ENCODE assay signal across 22 cellular contexts in the genomic region with DNA sequence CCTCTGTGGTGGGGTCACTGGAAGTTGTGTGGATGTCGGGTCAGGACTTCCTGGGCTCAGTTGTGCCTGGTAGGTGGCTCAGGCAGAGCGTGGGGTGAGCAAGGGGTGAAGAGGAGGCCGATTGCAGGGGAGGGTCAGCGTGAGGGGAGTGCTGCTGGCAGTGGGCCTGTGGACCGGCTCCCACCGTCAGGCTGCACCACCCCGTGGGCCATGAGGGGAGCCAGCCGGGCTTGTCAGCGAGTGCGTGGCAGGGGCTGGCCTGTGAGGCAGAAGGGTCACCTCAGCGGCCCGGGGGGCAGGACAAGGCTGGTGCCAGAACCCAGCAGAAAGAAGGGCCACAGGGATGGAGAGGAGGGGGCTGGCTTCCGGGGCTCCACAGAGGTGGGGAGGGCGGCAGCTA. TPM values are rescaled to one million over a fixed set of nuclear protein-coding genes. Genes with fewer than 3 reads are reported as not detected.
DNase-seq lines count a peak whose midpoint lies in the region; ATAC-seq, FAIRE-seq and TF ChIP-seq lines count a peak whose summit lies in the region.
"Had no signal": no experiment of that assay in that cellular context is flagged by ENCODE, and none has a peak within 500 bp of the region (broad histone marks: within the 10 kb centered on the region; RNA-seq: fewer than 3 reads in every experiment).

No MANE protein-coding gene starts in this region.

- H3K4me2 ChIP-seq in HepG2 (ENCODE audit: low read depth, low read length) (no peak overlapping the region), osteoblast (ENCODE audit: insufficient read depth, low read length) (no peak overlapping the region)

- H3K36me3 ChIP-seq in HepG2 (replicated peaks in 1 of 2; ENCODE audit: control insufficient read depth in 1 of 2, insufficient read depth in 2 of 2, low read length in 2 of 2) (peaks cover 45 to 82% of the 10 kb centered on the region in 2 experiments; a peak in 4 of 5 replicates), right lobe of liver (peaks cover 6 to 77% (median 49%) of the 10 kb centered on the region in 4 donors), osteoblast (ENCODE audit: insufficient read depth, low read length) (peaks cover 73% of the 10 kb centered on the region)

- TF ChIP-seq RAD21 in HepG2 (CRISPR knock-in tag; IDR thresholded peaks at IDR 0.05): no peak

- in situ Hi-C loops in HepG2 (cut with HindIII; ENCODE audit: extremely low pct_ligation_motif_present, low pct_unique_long_range_greater_than_20kb): no loop called here

- H3K9me3 ChIP-seq in HepG2 (ENCODE audit: low read length): no peaks in the 10 kb centered on the region
- H3K9me3 ChIP-seq in right lobe of liver: no peaks in the 10 kb centered on the region
- no peaks in the 10 kb centered on the region for H3K9me3 ChIP-seq in osteoblast (ENCODE audit: low read depth, low read length)
- H3K9me3 ChIP-seq: Caco-2 had no signal

- TF ChIP-seq POLR2A in HepG2 (IDR thresholded peaks at IDR 0.05; ENCODE audit: insufficient read depth in 1 of 2, low read depth in 2 of 2, low read length in 2 of 2): no peak
- no peak for TF ChIP-seq POLR2A in right lobe of liver (IDR thresholded peaks at IDR 0.05)

- DNase-seq in HepG2 (ENCODE audit: low spot score): no peak
- DNase-seq in right lobe of liver: no peak
- no peak for DNase-seq in central memory CD8-positive, alpha-beta T cell (ENCODE audit: low spot score in 2 of 2)
- peak; percentile 49 for DNase-seq in osteoblast (ENCODE audit: insufficient read length, low spot score, missing footprints)
- DNase-seq in NK-92 (lab: John Stamatoyannopoulos, UW; ENCODE audit: unreplicated experiment): no peak
- DNase-seq in NCI-H1694 treated with DMSO at 0.1 percent for 48 hours (lab: John Stamatoyannopoulos, UW): no peak
- no peak for DNase-seq in retina
- DNase-seq: Caco-2; CD4-positive, CD25-positive, alpha-beta regulatory T cell; DMS153; H7; IMR-90; Kasumi-1; MM.1S; NCI-H1105; NCI-H187 treated with DMSO at 0.1 percent for 48 hours; NCI-H2171; NCI-H446; NCI-H69; OCI-M1; SIG-M5 had no signal

- peaks cover 2% of the 10 kb centered on the region for H3K4me1 Mint-ChIP-seq in central memory CD8-positive, alpha-beta T cell

- H3K9me3 Mint-ChIP-seq in central memory CD8-positive, alpha-beta T cell: no peaks in the 10 kb centered on the region
- H3K9me3 Mint-ChIP-seq: CD4-positive, CD25-positive, alpha-beta regulatory T cell had no signal

- H3K27me3 ChIP-seq in HepG2 (ENCODE audit: control insufficient read depth in 1 of 2, insufficient read depth in 2 of 2, low read length in 2 of 2) (no peaks in the 10 kb centered on the region), right lobe of liver (no peaks in the 10 kb centered on the region), osteoblast (ENCODE audit: insufficient read depth, low read length) (no peaks in the 10 kb centered on the region)

- no peaks in the 10 kb centered on the region for H3K79me2 ChIP-seq in HepG2 (ENCODE audit: insufficient read depth, low read length)
- H3K79me2 ChIP-seq in osteoblast (ENCODE audit: insufficient read depth, low read length): no peaks in the 10 kb centered on the region

- CTCF ChIA-PET in HepG2 (lab: Yijun Ruan, JAX; ENCODE audit: low intra/inter-chr PET ratio, low total read pairs): no interaction called here

- intact Hi-C loops in HepG2 (cut with micrococcal nuclease; ENCODE audit: unreplicated experiment) (no loop called here), right lobe of liver (cut with DNase I) (no loop called here)

- TF ChIP-seq CTCF in HepG2 (CRISPR knock-in tag; IDR thresholded peaks at IDR 0.05) (no peak), right lobe of liver (IDR thresholded peaks at IDR 0.05) (no peak), osteoblast (IDR thresholded peaks at IDR 0.05; ENCODE audit: extremely low read depth, low read depth, low read length) (no peak)

- TF ChIP-seq EP300 in HepG2 (IDR thresholded peaks at IDR 0.05; ENCODE audit: low read depth in 2 of 2, low read length in 2 of 2): no peak
- TF ChIP-seq EP300 in HepG2 (CRISPR knock-in tag; IDR thresholded peaks at IDR 0.05; ENCODE audit: borderline replicate concordance): no peak

- FAIRE-seq in HepG2 (lab: Jason Lieb, UNC): no peak

- WGBS in HepG2 (ENCODE audit: low lambda C conversion rate): 94% methylated on average over 9 of the region's 14 CpGs
- WGBS in right lobe of liver (ENCODE audit: insufficient coverage, low coverage, low lambda C conversion rate, missing lambda C conversion rate): 100% methylated on average over 1 of the region's 14 CpGs

- POLR2A ChIA-PET in HepG2 (lab: Yijun Ruan, JAX): interaction anchor here (0.6 kb wide), 1 partner anchor 10 kb away, joined by 3 read pairs; no protein-coding TSS in a partner anchor

- BruUV-seq in HepG2 (replicated peaks; lab: Mats Ljungman, UMichigan): no TSS peak

- peaks cover 57% of the 10 kb centered on the region for H3K36me3 Mint-ChIP-seq in central memory CD8-positive, alpha-beta T cell (ENCODE audit: insufficient read depth)

- ATAC-seq in HepG2 (no peak), right lobe of liver (no peak)
- no peak for ATAC-seq in central memory CD8-positive, alpha-beta T cell (replicated peaks; ENCODE audit: extremely low read depth, poor library complexity, severe bottlenecking)

- no peaks in the 10 kb centered on the region for H3K27me3 Mint-ChIP-seq in central memory CD8-positive, alpha-beta T cell
- H3K27me3 Mint-ChIP-seq: CD4-positive, CD25-positive, alpha-beta regulatory T cell had no signal

- H3K4me3 ChIP-seq in HepG2 (replicated peaks in 1 of 3; ENCODE audit: insufficient read depth in 1 of 3, low read depth in 2 of 3, low read length in 3 of 3) (no peak overlapping the region), right lobe of liver (no peak overlapping the region), osteoblast (ENCODE audit: insufficient read depth, low read length) (no peak overlapping the region)

- H2AFZ ChIP-seq in HepG2 (ENCODE audit: low read length) (no peak overlapping the region), osteoblast (ENCODE audit: low read length) (no peak overlapping the region)

- H3K27ac Mint-ChIP-seq in central memory CD8-positive, alpha-beta T cell (ENCODE audit: low read depth): peak overlapping the region; percentile 75

- H4K20me1 ChIP-seq in HepG2 (ENCODE audit: insufficient read depth, low read length) (0 out of 2 replicates have a peak, but pooled peaks cover 2% of the 10 kb centered on the region), osteoblast (ENCODE audit: insufficient read depth, low read length) (peaks cover 5% of the 10 kb centered on the region)

- no peak overlapping the region for H3K4me3 Mint-ChIP-seq in central memory CD8-positive, alpha-beta T cell

- H3K4me1 ChIP-seq in HepG2 (ENCODE audit: insufficient read depth, low read length): no peaks in the 10 kb centered on the region
- peaks cover 0 to 5% (median 2%) of the 10 kb centered on the region in 4 donors for H3K4me1 ChIP-seq in right lobe of liver
- H3K4me1 ChIP-seq in osteoblast (ENCODE audit: insufficient read depth, low read length): no peaks in the 10 kb centered on the region
- H3K4me1 ChIP-seq: Caco-2 had no signal

- H3K27ac ChIP-seq in HepG2 (ENCODE audit: extremely low read length, insufficient read depth, low read length) (no peak overlapping the region), right lobe of liver (no peak overlapping the region), osteoblast (ENCODE audit: low read depth, low read length) (no peak overlapping the region)

- no peak overlapping the region for H3K9ac ChIP-seq in HepG2 (ENCODE audit: insufficient read depth, low read depth, low read length)

RNA-seq across cellular contexts. Expression of gene RAB8A, which starts 13.3 kb away (rescaled TPM):
- total RNA-seq in HepG2 (2016; rRNA removed; fragmentation: Illumina TruSeq; extraction: Trizol) (44.8 and 45.0 TPM in 2 replicates), right lobe of liver (10 to 100 TPM; 59.5 to 88.4 (median 72.5) TPM), osteoblast (61.6 and 68.8 TPM in 2 replicates)
- total RNA-seq in HepG2 (2016; cell fraction: cytosol; rRNA removed; fragmentation: Illumina TruSeq; extraction: Trizol; ENCODE audit: low read depth): 12.2 and 13.0 TPM in 2 replicates
- total RNA-seq in HepG2 (2016; cell fraction: insoluble cytoplasmic fraction; rRNA removed; fragmentation: Illumina TruSeq; extraction: Trizol): 42.2 and 46.8 TPM in 2 replicates
- 26.3 and 29.3 TPM in 2 replicates for total RNA-seq in HepG2 (2016; cell fraction: membrane; rRNA removed; fragmentation: Illumina TruSeq; extraction: Trizol)
- total RNA-seq in HepG2 (2016; cell fraction: nucleus; rRNA removed; fragmentation: Illumina TruSeq; extraction: Trizol): 27.3 and 27.8 TPM in 2 replicates
- 36.7 and 37.0 TPM in 2 replicates for polyA plus RNA-seq in HepG2 (2011; rRNA removed)
- polyA plus RNA-seq in HepG2 (2011; cell fraction: cytosol; rRNA removed): 37.0 and 45.8 TPM in 2 replicates
- 18.8 and 19.5 TPM in 2 replicates for polyA plus RNA-seq in HepG2 (2011; cell fraction: nucleus; rRNA removed)
- 25.7 and 50.6 TPM in 2 replicates for polyA plus RNA-seq in HepG2 (2012)
- polyA plus RNA-seq in HepG2 (2016; cell fraction: cytosol; fragmentation: Illumina TruSeq; extraction: Trizol; ENCODE audit: low read depth): 9.1 and 10.9 TPM in 2 replicates
- polyA plus RNA-seq in HepG2 (2016; cell fraction: insoluble cytoplasmic fraction; fragmentation: Illumina TruSeq; extraction: Trizol; ENCODE audit: low read depth): 58.6 and 65.5 TPM in 2 replicates
- 18.8 and 20.6 TPM in 2 replicates for polyA plus RNA-seq in HepG2 (2016; cell fraction: membrane; fragmentation: Illumina TruSeq; extraction: Trizol; ENCODE audit: low read depth)
- polyA plus RNA-seq in HepG2 (2016; cell fraction: nucleus; fragmentation: Illumina TruSeq; extraction: Trizol; ENCODE audit: insufficient read depth, low read depth): 51.5 and 63.5 TPM in 2 replicates
- polyA minus RNA-seq in HepG2 (2011; rRNA and poly(A)+ RNA removed; ENCODE audit: low replicate concordance): 59.4 and 156 TPM in 2 replicates
- 50.6 TPM in 2 replicates for polyA minus RNA-seq in HepG2 (2011; cell fraction: cytosol; rRNA and poly(A)+ RNA removed)
- 60.1 and 69.0 TPM in 2 replicates for polyA minus RNA-seq in HepG2 (2011; cell fraction: nucleus; rRNA and poly(A)+ RNA removed)

RNA-seq across cellular contexts. Expression of gene HSH2D, which starts 18.5 kb away (rescaled TPM):
- total RNA-seq in HepG2 (2016; rRNA removed; fragmentation: Illumina TruSeq; extraction: Trizol) (0.53 and 0.69 TPM in 2 replicates), right lobe of liver (1 to 10 TPM in 1 of 6 experiments, under 1 TPM in 5; 0.26 to 1.7 (median 0.48) TPM), osteoblast (0.36 TPM in 1 of 2 replicates, not detected in the other)
- 0.20 and 0.71 TPM in 2 replicates for total RNA-seq in HepG2 (2016; cell fraction: cytosol; rRNA removed; fragmentation: Illumina TruSeq; extraction: Trizol; ENCODE audit: low read depth)
- 0.68 and 0.91 TPM in 2 replicates for total RNA-seq in HepG2 (2016; cell fraction: insoluble cytoplasmic fraction; rRNA removed; fragmentation: Illumina TruSeq; extraction: Trizol)
- total RNA-seq in HepG2 (2016; cell fraction: membrane; rRNA removed; fragmentation: Illumina TruSeq; extraction: Trizol): 0.45 and 0.53 TPM in 2 replicates
- total RNA-seq in HepG2 (2016; cell fraction: nucleus; rRNA removed; fragmentation: Illumina TruSeq; extraction: Trizol): 0.75 and 1.1 TPM in 2 replicates
- polyA plus RNA-seq in HepG2 (2011; rRNA removed): 3.2 and 6.3 TPM in 2 replicates
- 2.3 and 3.1 TPM in 2 replicates for polyA plus RNA-seq in HepG2 (2011; cell fraction: cytosol; rRNA removed)
- 7.6 and 12.6 TPM in 2 replicates for polyA plus RNA-seq in HepG2 (2011; cell fraction: nucleus; rRNA removed)
- polyA plus RNA-seq in HepG2 (2012): 3.5 and 3.7 TPM in 2 replicates
- 0.08 and 0.27 TPM in 2 replicates for polyA plus RNA-seq in HepG2 (2016; cell fraction: cytosol; fragmentation: Illumina TruSeq; extraction: Trizol; ENCODE audit: low read depth)
- 0.67 and 0.85 TPM in 2 replicates for polyA plus RNA-seq in HepG2 (2016; cell fraction: insoluble cytoplasmic fraction; fragmentation: Illumina TruSeq; extraction: Trizol; ENCODE audit: low read depth)
- 0.26 and 0.30 TPM in 2 replicates for polyA plus RNA-seq in HepG2 (2016; cell fraction: membrane; fragmentation: Illumina TruSeq; extraction: Trizol; ENCODE audit: low read depth)
- polyA plus RNA-seq in HepG2 (2016; cell fraction: nucleus; fragmentation: Illumina TruSeq; extraction: Trizol; ENCODE audit: insufficient read depth, low read depth): 1.6 and 2.8 TPM in 2 replicates
- 1.1 and 1.3 TPM in 2 replicates for polyA minus RNA-seq in HepG2 (2011; rRNA and poly(A)+ RNA removed; ENCODE audit: low replicate concordance)
- 0.70 and 1.5 TPM in 2 replicates for polyA minus RNA-seq in HepG2 (2011; cell fraction: cytosol; rRNA and poly(A)+ RNA removed)
- polyA minus RNA-seq in HepG2 (2011; cell fraction: nucleus; rRNA and poly(A)+ RNA removed): 2.4 and 4.8 TPM in 2 replicates
- total RNA-seq: IMR-90, RPMI7951 had no signal
- polyA plus RNA-seq: IMR-90 had no signal

RNA-seq across cellular contexts. Expression of gene CIB3, which starts 48.4 kb away (rescaled TPM):
- total RNA-seq in HepG2 (2016; rRNA removed; fragmentation: Illumina TruSeq; extraction: Trizol) (not detected in 2 replicates), right lobe of liver (not detected), osteoblast (not detected in 2 replicates)
- not detected in 2 replicates for total RNA-seq in HepG2 (2016; cell fraction: cytosol; rRNA removed; fragmentation: Illumina TruSeq; extraction: Trizol; ENCODE audit: low read depth)
- total RNA-seq in HepG2 (2016; cell fraction: insoluble cytoplasmic fraction; rRNA removed; fragmentation: Illumina TruSeq; extraction: Trizol): not detected in 2 replicates
- not detected in 2 replicates for total RNA-seq in HepG2 (2016; cell fraction: membrane; rRNA removed; fragmentation: Illumina TruSeq; extraction: Trizol)
- not detected in 2 replicates for total RNA-seq in HepG2 (2016; cell fraction: nucleus; rRNA removed; fragmentation: Illumina TruSeq; extraction: Trizol)
- polyA plus RNA-seq in HepG2 (2011; rRNA removed): not detected in 2 replicates
- not detected in 2 replicates for polyA plus RNA-seq in HepG2 (2011; cell fraction: cytosol; rRNA removed)
- polyA plus RNA-seq in HepG2 (2011; cell fraction: nucleus; rRNA removed): not detected in 2 replicates
- polyA plus RNA-seq in HepG2 (2012): not detected in 2 replicates
- not detected in 2 replicates for polyA plus RNA-seq in HepG2 (2016; cell fraction: cytosol; fragmentation: Illumina TruSeq; extraction: Trizol; ENCODE audit: low read depth)
- not detected in 2 replicates for polyA plus RNA-seq in HepG2 (2016; cell fraction: insoluble cytoplasmic fraction; fragmentation: Illumina TruSeq; extraction: Trizol; ENCODE audit: low read depth)
- not detected in 2 replicates for polyA plus RNA-seq in HepG2 (2016; cell fraction: membrane; fragmentation: Illumina TruSeq; extraction: Trizol; ENCODE audit: low read depth)
- not detected in 2 replicates for polyA plus RNA-seq in HepG2 (2016; cell fraction: nucleus; fragmentation: Illumina TruSeq; extraction: Trizol; ENCODE audit: insufficient read depth, low read depth)
- not detected in 2 replicates for polyA minus RNA-seq in HepG2 (2011; rRNA and poly(A)+ RNA removed; ENCODE audit: low replicate concordance)
- not detected in 2 replicates for polyA minus RNA-seq in HepG2 (2011; cell fraction: cytosol; rRNA and poly(A)+ RNA removed)
- polyA minus RNA-seq in HepG2 (2011; cell fraction: nucleus; rRNA and poly(A)+ RNA removed): not detected in 2 replicates
- total RNA-seq: Caco-2; CD4-positive, CD25-positive, alpha-beta regulatory T cell; H7; IMR-90; RPMI7951 had no signal
- polyA plus RNA-seq: CD4-positive, CD25-positive, alpha-beta regulatory T cell; IMR-90 had no signal

RNA-seq across cellular contexts. Expression of gene TPM4, which starts 48.7 kb away (rescaled TPM):
- total RNA-seq in HepG2 (2016; rRNA removed; fragmentation: Illumina TruSeq; extraction: Trizol): 180 and 226 TPM in 2 replicates
- total RNA-seq in HepG2 (2016; cell fraction: cytosol; rRNA removed; fragmentation: Illumina TruSeq; extraction: Trizol; ENCODE audit: low read depth): 81.5 and 84.8 TPM in 2 replicates
- total RNA-seq in HepG2 (2016; cell fraction: insoluble cytoplasmic fraction; rRNA removed; fragmentation: Illumina TruSeq; extraction: Trizol): 186 and 214 TPM in 2 replicates
- 194 and 200 TPM in 2 replicates for total RNA-seq in HepG2 (2016; cell fraction: membrane; rRNA removed; fragmentation: Illumina TruSeq; extraction: Trizol)
- total RNA-seq in HepG2 (2016; cell fraction: nucleus; rRNA removed; fragmentation: Illumina TruSeq; extraction: Trizol): 74.9 and 75.0 TPM in 2 replicates
- 142 and 188 TPM in 2 replicates for polyA plus RNA-seq in HepG2 (2011; rRNA removed)
- 121 and 146 TPM in 2 replicates for polyA plus RNA-seq in HepG2 (2011; cell fraction: cytosol; rRNA removed)
- polyA plus RNA-seq in HepG2 (2011; cell fraction: nucleus; rRNA removed): 57.4 and 58.9 TPM in 2 replicates
- polyA plus RNA-seq in HepG2 (2012): 139 and 145 TPM in 2 replicates
- polyA plus RNA-seq in HepG2 (2016; cell fraction: cytosol; fragmentation: Illumina TruSeq; extraction: Trizol; ENCODE audit: low read depth): 109 and 119 TPM in 2 replicates
- 311 and 323 TPM in 2 replicates for polyA plus RNA-seq in HepG2 (2016; cell fraction: insoluble cytoplasmic fraction; fragmentation: Illumina TruSeq; extraction: Trizol; ENCODE audit: low read depth)
- polyA plus RNA-seq in HepG2 (2016; cell fraction: membrane; fragmentation: Illumina TruSeq; extraction: Trizol; ENCODE audit: low read depth): 206 and 209 TPM in 2 replicates
- 143 and 149 TPM in 2 replicates for polyA plus RNA-seq in HepG2 (2016; cell fraction: nucleus; fragmentation: Illumina TruSeq; extraction: Trizol; ENCODE audit: insufficient read depth, low read depth)
- polyA minus RNA-seq in HepG2 (2011; rRNA and poly(A)+ RNA removed; ENCODE audit: low replicate concordance): 72.8 and 124 TPM in 2 replicates
- polyA minus RNA-seq in HepG2 (2011; cell fraction: cytosol; rRNA and poly(A)+ RNA removed): 91.4 and 93.5 TPM in 2 replicates
- polyA minus RNA-seq in HepG2 (2011; cell fraction: nucleus; rRNA and poly(A)+ RNA removed): 76.0 and 77.5 TPM in 2 replicates
- 10 to 100 TPM; 13.7 to 90.2 (median 45.6) TPM for total RNA-seq in right lobe of liver
- total RNA-seq in osteoblast: 1,233 and 1,325 TPM in 2 replicates
